ENCODE assay signal across 14 cellular contexts in the genomic region with DNA sequence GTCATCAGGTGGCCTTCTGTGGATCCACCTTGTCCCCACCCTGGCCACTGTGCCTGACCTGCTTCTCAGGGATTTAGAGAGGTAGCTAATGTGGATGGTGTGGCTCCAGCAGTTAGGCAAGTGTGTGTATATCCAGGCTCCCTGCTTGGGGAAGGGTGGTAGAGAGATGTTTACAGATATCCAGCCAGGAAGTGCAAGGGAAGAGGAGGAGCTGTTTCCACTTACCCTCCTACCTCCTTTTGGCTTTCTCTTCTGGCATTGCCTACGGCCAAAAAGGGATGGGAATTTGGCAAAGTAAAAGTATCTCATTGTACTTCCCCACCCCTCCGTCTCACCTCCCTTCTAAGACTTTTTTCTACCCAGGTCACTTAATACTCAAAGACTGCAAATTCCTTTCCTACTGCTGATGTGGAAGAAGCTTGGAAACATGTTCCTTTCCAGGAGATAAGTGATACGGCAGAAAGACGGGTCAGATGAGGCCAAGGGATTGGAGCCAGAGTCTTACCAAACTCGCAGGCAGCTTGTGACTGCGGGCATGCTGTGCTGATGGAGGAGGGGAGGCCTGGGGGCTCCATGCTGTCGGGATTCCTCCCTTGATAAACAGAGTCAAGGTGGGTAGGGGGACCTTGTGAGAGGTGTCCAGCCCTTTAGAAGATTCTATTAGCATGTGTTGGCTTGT.
A peak's percentile ranks its signal among the peaks of the same experiment; 100 is the strongest.
DNase-seq lines count a peak whose midpoint lies in the region; ATAC-seq, FAIRE-seq and TF ChIP-seq lines count a peak whose summit lies in the region.
"Had no signal": no experiment of that assay in that cellular context is flagged by ENCODE, and none has a peak within 500 bp of the region (broad histone marks: within the 10 kb centered on the region; RNA-seq: fewer than 3 reads in every experiment).

No MANE protein-coding gene starts in this region.

- no peak overlapping the region for H2BK15ac ChIP-seq in H1 (ENCODE audit: low read length)

- H3K56ac ChIP-seq in H1 (replicated peaks; ENCODE audit: insufficient read length, low read depth, low read length): no peak overlapping the region

- H4K5ac ChIP-seq in H1 (ENCODE audit: insufficient read length, low read depth, low read length): no peak overlapping the region

- TF ChIP-seq CTCF in Loucy (conservative IDR thresholded peaks at IDR 0.05; ENCODE audit: low read length): no peak
- no peak for TF ChIP-seq CTCF in H1 (IDR thresholded peaks at IDR 0.05; ENCODE audit: control extremely low read depth in 1 of 3, insufficient read depth in 1 of 3, low read depth in 1 of 3, low read length in 3 of 3)
- TF ChIP-seq CTCF in tibial nerve (IDR thresholded peaks at IDR 0.05): no peak

- no peak overlapping the region for H2BK120ac ChIP-seq in H1 (replicated peaks; ENCODE audit: low read depth, low read length)

- no peak for FAIRE-seq in H1 (lab: Jason Lieb, UNC)
- FAIRE-seq: TTC549 had no signal

- peaks cover 74% of the 10 kb centered on the region for H3K79me2 ChIP-seq in Loucy (ENCODE audit: insufficient read depth, low read length)
- H3K79me2 ChIP-seq in H1 (ENCODE audit: control insufficient read depth in 1 of 2, insufficient read depth in 2 of 2, low read length in 2 of 2): peaks cover 0 to 20% of the 10 kb centered on the region in 2 experiments; a peak in 2 of 4 replicates

- H3K9me3 ChIP-seq in Loucy (ENCODE audit: insufficient read depth, low read depth, low read length): peaks cover 16% of the 10 kb centered on the region
- no peaks in the 10 kb centered on the region for H3K9me3 ChIP-seq in H1 (ENCODE audit: insufficient read depth in 2 of 2, low read depth in 1 of 2, low read length in 1 of 2)
- H3K9me3 ChIP-seq in tibial nerve: peaks cover 0 to 19% (median 0%) of the 10 kb centered on the region in 4 donors
- H3K9me3 ChIP-seq: neutrophil had no signal

- H3K27ac Mint-ChIP-seq in immature natural killer cell: no peak overlapping the region
- H3K27ac Mint-ChIP-seq: activated T-helper 1 cell treated with anti-CD3 and anti-CD28 coated beads, Interleukin-12 subunit alpha, Interleukin-12 subunit beta, Interleukin-2, Interleukin-4 antibody, amounts not matched to agents 30 ng/mL and 10 ng/mL and 1 ng/mL, durations not matched to agents 14 hours and 24 hours and 36 hours had no signal

- no peaks in the 10 kb centered on the region for H3K4me1 Mint-ChIP-seq in immature natural killer cell

- H3K4me3 Mint-ChIP-seq in immature natural killer cell: no peak overlapping the region
- H3K4me3 Mint-ChIP-seq: activated T-helper 1 cell treated with anti-CD3 and anti-CD28 coated beads, Interleukin-12 subunit alpha, Interleukin-12 subunit beta, Interleukin-2, Interleukin-4 antibody, amounts not matched to agents 30 ng/mL and 10 ng/mL and 1 ng/mL, durations not matched to agents 14 hours and 24 hours and 36 hours had no signal

- H3K18ac ChIP-seq in H1 (ENCODE audit: extremely low read depth, low read length): peak overlapping the region; percentile 40; the same call in 1 of the 2 replicates

- H3K27ac ChIP-seq in H1 (ENCODE audit: low read depth, low read length) (no peak overlapping the region), tibial nerve (peak overlapping the region in 3 of 4 donors; percentile 25 to 80 (median 37))
- H3K27ac ChIP-seq: neutrophil had no signal

- TF ChIP-seq RAD21 in H1 (IDR thresholded peaks at IDR 0.05 in 1 of 2, conservative IDR thresholded peaks at IDR 0.05 in 1 of 2; ENCODE audit: low read depth in 2 of 2, low read length in 2 of 2): no peak

- DNase-seq in H1 (ENCODE audit: low read depth in 1 of 2, low spot score in 2 of 2) (no peak), lung microvascular endothelial cell (ENCODE audit: low read depth in 2 of 2) (peak; percentile 20 to 23), tibial nerve (ENCODE audit: low spot score in 2 of 2) (peak in 1 of 2 donors; percentile 22), immature natural killer cell (no peak)
- DNase-seq in NK-92 treated with Interleukin-12 subunit alpha and Interleukin-12 subunit beta, amount 100 ng/mL, for 24 hours (lab: John Stamatoyannopoulos, UW): no peak
- DNase-seq: EL, NCI-H1417 had no signal

- H3K4me1 ChIP-seq in Loucy (ENCODE audit: insufficient read depth, low read length, poor library complexity, severe bottlenecking) (peaks cover 45% of the 10 kb centered on the region), H1 (replicated peaks in 1 of 4; ENCODE audit: control insufficient read depth in 3 of 4, insufficient read depth in 4 of 4, low read length in 3 of 4) (peaks cover 0 to 8% (median 4%) of the 10 kb centered on the region in 4 experiments), tibial nerve (peaks cover 0 to 33% (median 7%) of the 10 kb centered on the region in 4 donors)

- H3K27me3 ChIP-seq in Loucy (ENCODE audit: insufficient read depth, low read length, poor library complexity, severe bottlenecking) (no peaks in the 10 kb centered on the region), H1 (replicated peaks in 1 of 4; ENCODE audit: control insufficient read depth in 3 of 4, extremely low read depth in 1 of 4, insufficient read depth in 3 of 4, low read length in 3 of 4) (no peaks in the 10 kb centered on the region), tibial nerve (no peaks in the 10 kb centered on the region)
- H3K27me3 ChIP-seq: neutrophil had no signal

- H4K91ac ChIP-seq in H1 (replicated peaks; ENCODE audit: insufficient read length, low read length): no peak overlapping the region

- no peak overlapping the region for H2AK5ac ChIP-seq in H1 (ENCODE audit: low read depth, low read length)

- WGBS in H1 (ENCODE audit: extremely low coverage in 1 of 2, insufficient coverage in 1 of 2, insufficient read length in 1 of 2, insufficient replicate concordance in 2 of 2, low coverage in 1 of 2, low lambda C conversion rate in 2 of 2, missing lambda C conversion rate in 1 of 2), 2 experiments: 85% methylated on average over 7 of the region's 7 CpGs; no CpG with 5 or more reads in 1 of the 2 experiments
- 43 to 51% methylated on average over 7 of the region's 7 CpGs for WGBS in tibial nerve, 2 donors

- H3K4me3 ChIP-seq in Loucy (ENCODE audit: low read length, poor library complexity, severe bottlenecking) (no peak overlapping the region), H1 (ENCODE audit: extremely low read depth in 1 of 4, insufficient read depth in 2 of 4, low read depth in 3 of 4, low read length in 4 of 4) (no peak overlapping the region), tibial nerve (peak overlapping the region in 2 of 4 donors; percentile 13 to 19)

- peaks cover 0 to 2% (median 2%) of the 10 kb centered on the region in 3 donors for H3K27me3 Mint-ChIP-seq in immature natural killer cell (ENCODE audit: low read depth in 3 of 3)

- no peaks in the 10 kb centered on the region for H3K79me1 ChIP-seq in H1 (ENCODE audit: low read depth, low read length)

- H4K20me1 ChIP-seq in Loucy (ENCODE audit: insufficient read depth, low read length, poor library complexity, severe bottlenecking): no peaks in the 10 kb centered on the region
- H4K20me1 ChIP-seq in H1 (replicated peaks in 1 of 2; ENCODE audit: control insufficient read depth in 1 of 2, insufficient read depth in 2 of 2, low read length in 2 of 2): no peaks in the 10 kb centered on the region

- no peak for ATAC-seq in GM18520 (IDR thresholded peaks at IDR 0.05; ENCODE audit: unreplicated experiment)
- ATAC-seq in GM19351 (IDR thresholded peaks at IDR 0.05; ENCODE audit: unreplicated experiment): no peak
- ATAC-seq: Panc1 had no signal

- H3K36me3 ChIP-seq in Loucy (ENCODE audit: insufficient read depth, low read length) (peaks cover 49% of the 10 kb centered on the region), H1 (ENCODE audit: control insufficient read depth in 2 of 4, insufficient read depth in 4 of 4, low read length in 3 of 4) (no peaks in the 10 kb centered on the region; a peak in 1 of 8 replicates), tibial nerve (no peaks in the 10 kb centered on the region)
- H3K36me3 ChIP-seq: neutrophil had no signal

- H3K9me3 Mint-ChIP-seq in immature natural killer cell: peaks cover 0 to 12% (median 7%) of the 10 kb centered on the region in 6 donors

- H3K14ac ChIP-seq in H1 (ENCODE audit: insufficient read length): no peak overlapping the region

- TF ChIP-seq POLR2A in H1 (IDR thresholded peaks at IDR 0.05; ENCODE audit: control extremely low read depth in 1 of 2, low read depth in 2 of 2, low read length in 2 of 2) (no peak), tibial nerve (IDR thresholded peaks at IDR 0.05) (no peak)

- H3F3A ChIP-seq in Loucy (ENCODE audit: low read depth): peaks cover 9% of the 10 kb centered on the region

- CTCF ChIA-PET in H1 (lab: Charles Lee; ENCODE audit: partially characterized antibody): interaction anchor here (0.6 to 1.2 kb wide), 7 partner anchors 10 to 386 kb away, joined by 3 to 5 read pairs (median 4); no protein-coding TSS in a partner anchor

- no peaks in the 10 kb centered on the region for H3K9me2 ChIP-seq in Loucy (replicated peaks; ENCODE audit: low read depth, low read length)

- H3K4me2 ChIP-seq in Loucy (ENCODE audit: low read depth, low read length, poor library complexity, severe bottlenecking) (peak overlapping the region; percentile 12), H1 (ENCODE audit: insufficient read depth in 1 of 2, low read depth in 2 of 2, low read length in 2 of 2) (peak overlapping the region in 1 of 2 experiments; percentile 30; a peak in 1 of 4 replicates)

- H2AFZ ChIP-seq in Loucy (ENCODE audit: low read length): no peak overlapping the region
- H2AFZ ChIP-seq in H1 (ENCODE audit: low read length): no peak overlapping the region

- H2BK12ac ChIP-seq in H1 (ENCODE audit: low read depth, low read length): no peak overlapping the region

- H3K23ac ChIP-seq in H1 (ENCODE audit: insufficient read length): no peak overlapping the region

- H2BK20ac ChIP-seq in H1 (ENCODE audit: low read length): no peak overlapping the region

- POLR2A ChIA-PET in H1 (lab: Charles Lee; ENCODE audit: partially characterized antibody): interaction anchor here (0.6 to 1.2 kb wide), 5 partner anchors 10 to 67 kb away, joined by 3 to 5 read pairs (median 3); no protein-coding TSS in a partner anchor

- peak overlapping the region; percentile 27; the same call in 1 of the 2 replicates for H2BK5ac ChIP-seq in H1 (ENCODE audit: low read depth, low read length)

- H4K8ac ChIP-seq in H1 (ENCODE audit: extremely low read depth, insufficient read depth, low read length): no peak overlapping the region

- H3K4ac ChIP-seq in H1 (replicated peaks; ENCODE audit: insufficient read length, low read depth, low read length): no peak overlapping the region

- H3K36me3 Mint-ChIP-seq in immature natural killer cell: no peaks in the 10 kb centered on the region

- no peaks in the 10 kb centered on the region; the same call in 1 of the 2 replicates for H3K23me2 ChIP-seq in H1 (ENCODE audit: low read depth, low read length)

- TF ChIP-seq EP300 in H1 (IDR thresholded peaks at IDR 0.05; ENCODE audit: borderline replicate concordance in 1 of 2, low read depth in 2 of 2, low read length in 2 of 2) (no peak), tibial nerve (IDR thresholded peaks at IDR 0.05) (peak in 1 of 2 donors; percentile 70)

- H3K9ac ChIP-seq in Loucy (ENCODE audit: low read depth, low read length, poor library complexity, severe bottlenecking) (peak overlapping the region; percentile 46), H1 (replicated peaks in 1 of 4; ENCODE audit: extremely low read depth in 1 of 4, low read depth in 3 of 4, low read length in 3 of 4) (no peak overlapping the region)

TF ChIP-seq in H1, 55 proteins besides CTCF, POLR2A, EP300 and RAD21 (continues in another document):
- TF ChIP-seq MAFK (IDR thresholded peaks at IDR 0.05; ENCODE audit: low read depth, low read length): no peak

Comparison
In these comparisons a context has a peak if more than half of its experiments do, and no peak if none do; other contexts are left out.
1. DNase-seq: peak in lung microvascular endothelial cell (2 of 2); none in H1 (0 of 2), immature natural killer cell (0 of 3) and NK-92 treated with Interleukin-12 subunit alpha and Interleukin-12 subunit beta, amount 100 ng/mL, for 24 hours (single experiment).